In genomic region chr18:23648456-23648855, GRCh38 we compare ENCODE assay signal across 21 cellular contexts. TPM values are rescaled to one million over a fixed set of nuclear protein-coding genes. Genes with fewer than 3 reads are reported as not detected.
"Had no signal": no experiment of that assay in that cellular context is flagged by ENCODE, and none has a peak within 500 bp of the region (broad histone marks: within the 10 kb centered on the region; RNA-seq: fewer than 3 reads in every experiment).

No MANE protein-coding gene starts in this region.

- H3K4me1 ChIP-seq: SJCRH30 had no signal

- DNase-seq: IMR-90, Karpas-422, KG1, MM.1S, NCI-H1092 treated with DMSO at 0.1 percent for 48 hours, NCI-H1436 treated with DMSO at 0.1 percent for 48 hours, NCI-H1694, NCI-H187 treated with DMSO at 0.1 percent for 48 hours, NCI-H2029 treated with DMSO at 0.1 percent for 48 hours, NCI-H2171, NCI-H226, NCI-H446, NCI-H510A, NCI-H774, SHP77 treated with DMSO at 0.1 percent for 48 hours, SJCRH30 had no signal

- H3K4me3 ChIP-seq: SJCRH30 had no signal

- ATAC-seq: HepG2, Panc1, SK-N-SH treated with all-trans-retinoic acid at 6 μM for 48 hours had no signal

- H3K36me3 ChIP-seq: SJCRH30 had no signal

- H3K27ac ChIP-seq: RWPE1, SJCRH30 had no signal

- H3K27me3 ChIP-seq: SJCRH30 had no signal

- FAIRE-seq: HepG2 had no signal

- H3K9me3 ChIP-seq: SJCRH30 had no signal

RNA-seq across cellular contexts. Expression of gene ANKRD29, which starts 14.3 kb away (rescaled TPM):
- total RNA-seq: HepG2, HT1080 had no signal
- polyA plus RNA-seq: HepG2 had no signal
